In genomic region chr3:49553690-49554634, GRCh38 we compare ENCODE assay signal across 8 cellular contexts. TPM values are rescaled to one million over a fixed set of nuclear protein-coding genes. Genes with fewer than 3 reads are reported as not detected.
DNase-seq lines count a peak whose midpoint lies in the region; ATAC-seq and TF ChIP-seq lines count a peak whose summit lies in the region.

Gene BSN, plus strand, starts transcription at chr3:49554477. Its CDS starts 126 bp downstream, at chr3:49554603.

- H3K4me3 ChIP-seq in BJ (ENCODE audit: low read depth, low read length) (peak within 1 kb of the TSS; percentile 64), right lobe of liver (peak within 1 kb of the TSS; percentile 67 to 72 (median 68))

- H3K27me3 ChIP-seq in BJ (ENCODE audit: control insufficient read depth, insufficient read depth, low read length) (peaks cover 11% of the 10 kb centered on the region), right lobe of liver (no peaks in the 10 kb centered on the region)

- no peaks in the 10 kb centered on the region for H3K9me3 ChIP-seq in right lobe of liver

- intact Hi-C loops in right lobe of liver (cut with DNase I): no loop called here

- CTCF ChIA-PET in BJ (lab: Yijun Ruan, JAX): interaction anchor here (0.6 to 2.4 kb wide), 5 partner anchors 14 to 141 kb away, joined by 3 to 23 read pairs (median 3); no protein-coding TSS in a partner anchor

- H3K4me1 ChIP-seq in right lobe of liver: peaks cover 0 to 12% (median 2%) of the 10 kb centered on the region in 4 donors

- TF ChIP-seq POLR2A in right lobe of liver (IDR thresholded peaks at IDR 0.05): no peak

- H3K27ac ChIP-seq in right lobe of liver: no peak within 1 kb of the TSS

- ATAC-seq in GM19351 (IDR thresholded peaks at IDR 0.05; ENCODE audit: unreplicated experiment): peak; percentile 85
- ATAC-seq in HG03521 (IDR thresholded peaks at IDR 0.05; ENCODE audit: unreplicated experiment): peak; percentile 77
- ATAC-seq in right lobe of liver: peak; percentile 91 to 97 (median 96)

- H3K36me3 ChIP-seq in BJ (ENCODE audit: control insufficient read depth, insufficient read depth, low read length) (no peaks in the 10 kb centered on the region), right lobe of liver (no peaks in the 10 kb centered on the region)

- 6% methylated on average over 23 of the region's 77 CpGs for WGBS in right lobe of liver (ENCODE audit: insufficient coverage, low coverage, low lambda C conversion rate, missing lambda C conversion rate)

- TF ChIP-seq CTCF in BJ (IDR thresholded peaks at IDR 0.05; ENCODE audit: insufficient read depth, low read depth, low read length): no peak
- no peak for TF ChIP-seq CTCF in right lobe of liver (IDR thresholded peaks at IDR 0.05)

- POLR2A ChIA-PET in BJ (lab: Charles Lee): interaction anchor here (0.6 kb wide), 1 partner anchor 257 kb away, joined by 3 read pairs; no protein-coding TSS in a partner anchor

- DNase-seq in BJ (ENCODE audit: low read depth) (peak; percentile 30), NCI-H526 treated with DMSO at 0.1 percent for 48 hours (lab: John Stamatoyannopoulos, UW) (peak; percentile 77), dermis blood vessel endothelial cell (peak; percentile 94), right lobe of liver (peak; percentile 90 to 94 (median 91))
- DNase-seq in activated CD4-positive, alpha-beta T cell treated with anti-CD3 and anti-CD28 coated beads, Interleukin-2, amount 50 U/mL, for 48 hours: peak; percentile 87 to 90
- DNase-seq in stimulated activated CD4-positive, alpha-beta T cell treated with anti-CD3 and anti-CD28 coated beads, Interleukin-4, amount 100 ng/mL, for 24 hours: peak; percentile 90

RNA-seq across cellular contexts. Expression of gene BSN, which starts in this region (rescaled TPM):
- polyA plus RNA-seq in BJ (2011; rRNA removed): 0.01 and 0.04 TPM in 2 replicates
- polyA minus RNA-seq in BJ (2011; rRNA and poly(A)+ RNA removed): 0.09 and 0.10 TPM in 2 replicates
- total RNA-seq in dermis blood vessel endothelial cell: under 0.01 and 0.05 TPM in 2 replicates
- total RNA-seq in right lobe of liver: under 1 TPM; 0.31 to 0.68 (median 0.50) TPM

Comparison
In these comparisons a context has a peak if more than half of its experiments do, and no peak if none do; other contexts are left out.
1. Peak in DNase-seq and H3K4me3 ChIP-seq in BJ; RNA of the gene not detected or under 1 TPM.
2. Peak in DNase-seq in dermis blood vessel endothelial cell; RNA of the gene not detected or under 1 TPM.
3. Peak in DNase-seq, ATAC-seq and H3K4me3 ChIP-seq in right lobe of liver; RNA of the gene not detected or under 1 TPM.
4. DNase-seq: peak in every context shown above with its lines; median percentile 94 in dermis blood vessel endothelial cell; 91 in right lobe of liver; 90 in stimulated activated CD4-positive, alpha-beta T cell treated with anti-CD3 and anti-CD28 coated beads, Interleukin-4, amount 100 ng/mL, for 24 hours; 88 in activated CD4-positive, alpha-beta T cell treated with anti-CD3 and anti-CD28 coated beads, Interleukin-2, amount 50 U/mL, for 48 hours; 77 in NCI-H526 treated with DMSO at 0.1 percent for 48 hours; 30 in BJ.